20 cellular contexts compared by ENCODE assay signal in the genomic region with DNA sequence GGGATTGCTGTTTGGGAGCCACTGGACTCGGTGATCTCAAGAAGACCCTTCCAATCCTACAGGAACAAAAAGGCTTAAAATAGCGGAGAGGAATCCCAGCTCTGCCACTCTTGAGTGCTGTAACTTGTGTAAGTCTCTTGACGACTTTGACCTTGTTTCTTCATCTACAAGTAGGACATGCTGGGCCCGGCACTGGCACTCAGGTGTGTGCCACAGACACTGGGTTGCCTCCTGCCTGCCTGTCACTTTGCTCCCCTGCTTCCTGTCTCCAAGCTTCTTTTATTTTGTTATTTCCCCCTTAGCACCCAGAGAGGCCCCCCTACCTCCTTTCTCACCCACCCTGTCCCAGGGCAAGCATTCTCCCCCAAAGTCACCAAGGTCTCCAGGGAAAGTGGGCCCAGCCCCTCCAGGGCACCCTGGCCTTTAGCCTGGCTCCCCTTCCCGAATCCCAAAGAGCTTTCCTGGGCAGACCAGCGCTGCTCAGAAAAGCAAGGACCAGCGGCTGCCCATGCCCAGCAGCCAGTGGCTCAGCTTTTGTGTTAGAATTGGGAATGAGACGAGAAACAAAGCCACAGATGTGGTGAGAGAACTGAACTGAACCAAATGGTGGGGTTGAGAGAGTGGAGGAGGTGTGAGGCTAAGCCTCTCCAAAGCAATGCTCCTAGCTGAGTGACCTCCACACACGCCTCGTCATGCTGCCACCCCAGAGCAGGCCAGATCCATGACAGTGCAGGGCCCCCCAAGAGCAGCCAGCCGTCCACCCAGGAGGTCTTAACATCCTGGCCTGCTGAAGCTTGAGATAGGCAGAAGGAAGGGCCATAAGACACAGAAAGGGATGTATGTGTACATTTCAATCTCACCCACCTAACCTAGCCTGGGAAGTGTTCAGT. TPM values are rescaled to one million over a fixed set of nuclear protein-coding genes. Genes with fewer than 3 reads are reported as not detected.
DNase-seq lines count a peak whose midpoint lies in the region; ATAC-seq, FAIRE-seq and TF ChIP-seq lines count a peak whose summit lies in the region.
"Had no signal": no experiment of that assay in that cellular context is flagged by ENCODE, and none has a peak within 500 bp of the region (broad histone marks: within the 10 kb centered on the region; RNA-seq: fewer than 3 reads in every experiment).

No MANE protein-coding gene starts in this region.

- H3K27ac ChIP-seq in breast epithelium (peak overlapping the region; percentile 95), kidney (ENCODE audit: low read depth in 2 of 2, low read length in 2 of 2) (no peak overlapping the region), stomach (no peak overlapping the region)
- H3K27ac ChIP-seq: parathyroid adenoma, SK-N-MC, tibial artery had no signal

- H3K27me3 ChIP-seq in breast epithelium (no peaks in the 10 kb centered on the region), stomach (peaks cover 0 to 20% (median 0%) of the 10 kb centered on the region in 3 donors)

- WGBS in stomach, 5 donors: 81 to 93% (median 88%) methylated on average over 11 of the region's 11 CpGs

- no peak overlapping the region for H3K9ac ChIP-seq in kidney (ENCODE audit: low read length in 2 of 2)
- H3K9ac ChIP-seq: parathyroid adenoma had no signal

- intact Hi-C loops in breast epithelium (cut with DNase I; ENCODE audit: low total_unique reads) (no loop called here), kidney (cut with DNase I) (no loop called here), stomach (cut with DNase I; ENCODE audit: low total_unique reads) (no loop called here)

- H3K4me1 ChIP-seq in breast epithelium (peaks cover 4 to 5% of the 10 kb centered on the region in 2 donors), kidney (ENCODE audit: control insufficient read depth in 1 of 2, insufficient read depth in 1 of 2, low read depth in 1 of 2, low read length in 2 of 2) (no peaks in the 10 kb centered on the region), stomach (peaks cover 0 to 6% (median 0%) of the 10 kb centered on the region in 4 donors)
- H3K4me1 ChIP-seq: parathyroid adenoma had no signal

- TF ChIP-seq CTCF in breast epithelium (IDR thresholded peaks at IDR 0.05) (no peak), kidney (IDR thresholded peaks at IDR 0.05; ENCODE audit: borderline replicate concordance, extremely low read depth, insufficient read depth) (no peak), stomach (IDR thresholded peaks at IDR 0.05) (no peak)

- ATAC-seq in activated CD4-positive, CD25-positive, alpha-beta regulatory T cell treated with anti-CD3 and anti-CD28 coated beads, Interleukin-2, amount 50 U/mL, for 24 hours: no peak
- ATAC-seq in GM18909 (IDR thresholded peaks at IDR 0.05; ENCODE audit: poor library complexity, unreplicated experiment): no peak
- ATAC-seq: activated T-cell treated with anti-CD3 and anti-CD28 coated beads, Interleukin-2, amount 50 U/mL, for 72 hours had no signal

- TF ChIP-seq POLR2A in breast epithelium (IDR thresholded peaks at IDR 0.05) (no peak), stomach (IDR thresholded peaks at IDR 0.05) (no peak)

- no peaks in the 10 kb centered on the region for H3K9me3 ChIP-seq in breast epithelium
- no peaks in the 10 kb centered on the region for H3K9me3 ChIP-seq in kidney (ENCODE audit: control insufficient read depth in 1 of 2, low read length in 2 of 2)
- no peaks in the 10 kb centered on the region for H3K9me3 ChIP-seq in stomach
- H3K9me3 ChIP-seq: tibial artery had no signal

- FAIRE-seq in kidney (lab: Jason Lieb, UNC): no peak
- FAIRE-seq: A204.1 had no signal

- H3K4me3 ChIP-seq in breast epithelium (peak overlapping the region in 2 of 3 donors; percentile 61 to 68), kidney (ENCODE audit: low read length in 2 of 2) (no peak overlapping the region), stomach (no peak overlapping the region)
- H3K4me3 ChIP-seq: SK-N-MC, tibial artery had no signal

- DNase-seq in activated CD4-positive, CD25-positive, alpha-beta regulatory T cell treated with anti-CD3 and anti-CD28 coated beads, Interleukin-2, amount 50 U/mL, for 72 hours: peak; percentile 15
- peak; percentile 18 to 33 for DNase-seq in breast epithelium (ENCODE audit: low spot score in 2 of 2)
- peak; percentile 39 for DNase-seq in kidney
- peak; percentile 17 for DNase-seq in stomach
- DNase-seq in activated CD4-positive, alpha-beta T cell treated with anti-CD3 and anti-CD28 coated beads for 4 hours: no peak
- no peak for DNase-seq in NCI-H1436 treated with DMSO at 0.1 percent for 48 hours (lab: John Stamatoyannopoulos, UW)
- DNase-seq: activated CD4-positive, alpha-beta T cell treated with anti-CD3 and anti-CD28 coated beads, Interleukin-2, amount 10 ng/mL, durations not matched to agents 24 days and 14 days; activated T-cell treated with anti-CD3 and anti-CD28 coated beads, Interleukin-2, amount 50 U/mL, for 72 hours; C1 segment of cervical spinal cord; central memory CD4-positive, alpha-beta T cell; GF-D8; NCI-H2081 treated with DMSO at 0.1 percent for 48 hours; NCI-H524; T1000 had no signal

- H3K36me3 ChIP-seq in breast epithelium (no peaks in the 10 kb centered on the region), kidney (ENCODE audit: control insufficient read depth in 1 of 2, insufficient read depth in 2 of 2, low read length in 2 of 2) (no peaks in the 10 kb centered on the region), stomach (no peaks in the 10 kb centered on the region)
- H3K36me3 ChIP-seq: tibial artery had no signal

- TF ChIP-seq EP300 in stomach (IDR thresholded peaks at IDR 0.05): no peak

RNA-seq across cellular contexts. Expression of gene TRIM29, which starts 4.5 kb away (rescaled TPM):
- total RNA-seq in breast epithelium (10 to 100 TPM; 10.6 to 58.7 (median 45.9) TPM), kidney (32.9 TPM), stomach (10 to 100 TPM in 1 of 5 donors, 1 to 10 TPM in 2, not detected in 2; 2.0 to 57.8 (median 2.3) TPM)
- polyA plus RNA-seq in kidney (ENCODE audit: insufficient read depth, low read depth, low replicate concordance) (0.65 TPM), stomach (100 to 1,000 TPM in 1 of 3 donors, 1 to 10 TPM in 2; 1.4 to 287 (median 1.7) TPM)
- total RNA-seq: activated CD4-positive, alpha-beta T cell treated with anti-CD3 and anti-CD28 coated beads, Interleukin-2, amount 10 ng/mL, durations not matched to agents 24 days and 14 days; activated T-cell treated with anti-CD3 and anti-CD28 coated beads, Interleukin-2, amount 50 U/mL, for 72 hours had no signal

Comparison
In these comparisons a context has a peak if more than half of its experiments do, and no peak if none do; other contexts are left out.
1. DNase-seq: peak in activated CD4-positive, CD25-positive, alpha-beta regulatory T cell treated with anti-CD3 and anti-CD28 coated beads, Interleukin-2, amount 50 U/mL, for 72 hours (single experiment), breast epithelium (2 of 2), kidney (single experiment) and stomach (single experiment); none in activated CD4-positive, alpha-beta T cell treated with anti-CD3 and anti-CD28 coated beads for 4 hours (0 of 2) and NCI-H1436 treated with DMSO at 0.1 percent for 48 hours (single experiment).
2. H3K27ac ChIP-seq: peak in breast epithelium (2 of 2); none in kidney (0 of 2) and stomach (0 of 5).
3. H3K4me3 ChIP-seq: peak in breast epithelium (2 of 3); none in kidney (0 of 2) and stomach (0 of 4).